In the genomic region with DNA sequence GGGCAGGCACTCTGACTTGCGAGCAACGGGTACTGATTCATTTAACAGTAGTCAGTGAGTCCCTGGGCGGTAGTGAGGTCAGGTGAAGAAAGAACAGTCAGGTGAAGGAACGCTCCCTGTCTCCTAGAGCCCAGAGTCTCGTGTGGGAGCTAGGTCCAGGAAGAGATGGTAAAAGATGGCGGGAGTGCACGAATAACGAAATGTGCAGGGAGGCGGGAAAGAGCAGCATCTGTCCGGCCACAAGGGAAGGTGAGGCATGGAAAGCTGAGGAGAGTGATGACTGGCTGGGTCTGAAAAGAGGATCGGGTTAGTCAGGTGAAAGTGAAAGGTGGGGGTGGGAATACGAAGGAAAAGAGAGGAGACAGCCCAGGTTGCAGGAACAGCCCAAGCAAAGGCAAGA, we compare ENCODE assay signal across 33 cellular contexts.
"Had no signal": no experiment of that assay in that cellular context is flagged by ENCODE, and none has a peak within 500 bp of the region (broad histone marks: within the 10 kb centered on the region; RNA-seq: fewer than 3 reads in every experiment).

No MANE protein-coding gene starts in this region.

- H3K4me3 Mint-ChIP-seq: activated CD4-positive, alpha-beta memory T cell treated with anti-CD3 and anti-CD28 coated beads, Interleukin-2, amount 10 ng/mL, durations not matched to agents 7 days and 5 days; activated CD4-positive, alpha-beta T cell treated with anti-CD3 and anti-CD28 coated beads for 36 hours; activated CD4-positive, alpha-beta T cell treated with anti-CD3 and anti-CD28 coated beads, Interleukin-2, amount 10 ng/mL, durations not matched to agents 7 days and 5 days; activated naive CD4-positive, alpha-beta T cell treated with anti-CD3 and anti-CD28 coated beads for 36 hours; activated naive CD8-positive, alpha-beta T cell treated with anti-CD3 and anti-CD28 coated beads, Interleukin-2, amount 10 ng/mL, durations not matched to agents 7 days and 5 days; activated T-cell treated with anti-CD3 and anti-CD28 coated beads, Interleukin-2, amount 50 U/mL, for 24 hours; activated T-cell treated with anti-CD3 and anti-CD28 coated beads, Interleukin-2, amount 50 U/mL, for 72 hours; brain; dendritic cell treated with granulocyte-macrophage colony-stimulating factor and Interleukin-4, amounts not matched to agents 40 ng/mL and 50 ng/mL, for 4 days; endodermal cell had no signal

- H3K27me3 Mint-ChIP-seq: activated CD4-positive, alpha-beta memory T cell treated with anti-CD3 and anti-CD28 coated beads, Interleukin-2, amount 10 ng/mL, durations not matched to agents 7 days and 5 days; activated CD4-positive, alpha-beta T cell treated with anti-CD3 and anti-CD28 coated beads for 36 hours; activated CD4-positive, alpha-beta T cell treated with anti-CD3 and anti-CD28 coated beads, Interleukin-2, amount 10 ng/mL, durations not matched to agents 7 days and 5 days; activated naive CD8-positive, alpha-beta T cell treated with anti-CD3 and anti-CD28 coated beads, Interleukin-2, amount 10 ng/mL, durations not matched to agents 7 days and 5 days; activated T-cell treated with anti-CD3 and anti-CD28 coated beads, Interleukin-2, amount 50 U/mL, for 24 hours; brain had no signal

- H3K4me3 ChIP-seq: ascending aorta, breast epithelium, cardiac muscle cell, colonic mucosa, dorsolateral prefrontal cortex, esophagus muscularis mucosa, gastrocnemius medialis, heart right ventricle had no signal

- H3K27ac Mint-ChIP-seq: activated CD4-positive, alpha-beta memory T cell treated with anti-CD3 and anti-CD28 coated beads, Interleukin-2, amount 10 ng/mL, durations not matched to agents 7 days and 5 days; activated CD4-positive, alpha-beta T cell treated with anti-CD3 and anti-CD28 coated beads for 36 hours; activated CD4-positive, alpha-beta T cell treated with anti-CD3 and anti-CD28 coated beads, Interleukin-2, amount 10 ng/mL, durations not matched to agents 7 days and 5 days; activated naive CD4-positive, alpha-beta T cell treated with anti-CD3 and anti-CD28 coated beads for 36 hours; activated naive CD8-positive, alpha-beta T cell treated with anti-CD3 and anti-CD28 coated beads, Interleukin-2, amount 10 ng/mL, durations not matched to agents 7 days and 5 days; activated T-cell treated with anti-CD3 and anti-CD28 coated beads, Interleukin-2, amount 50 U/mL, for 24 hours; activated T-cell treated with anti-CD3 and anti-CD28 coated beads, Interleukin-2, amount 50 U/mL, for 72 hours; brain; dendritic cell treated with granulocyte-macrophage colony-stimulating factor and Interleukin-4, amounts not matched to agents 40 ng/mL and 50 ng/mL, for 4 days; endodermal cell had no signal

- DNase-seq: activated CD4-positive, alpha-beta memory T cell treated with anti-CD3 and anti-CD28 coated beads, Interleukin-2, amount 10 ng/mL, durations not matched to agents 7 days and 5 days; activated CD4-positive, alpha-beta T cell treated with anti-CD3 and anti-CD28 coated beads for 36 hours; activated CD4-positive, alpha-beta T cell treated with anti-CD3 and anti-CD28 coated beads, Interleukin-2, amount 10 ng/mL, durations not matched to agents 7 days and 5 days; activated CD4-positive, alpha-beta T cell treated with anti-CD3 and anti-CD28 coated beads, Interleukin-2, amount 50 U/mL, for 4 hours; activated CD4-positive, CD25-positive, alpha-beta regulatory T cell; activated CD4-positive, CD25-positive, alpha-beta regulatory T cell treated with anti-CD3 and anti-CD28 coated beads, Interleukin-2, amount 50 U/mL, for 72 hours; activated CD8-positive, alpha-beta memory T cell treated with anti-CD3 and anti-CD28 coated beads, Interleukin-2, amount 50 U/mL, for 48 hours; activated effector memory CD4-positive, alpha-beta T cell treated with Interleukin-2 at 50 U/mL for 16 hours; activated gamma-delta T cell treated with Interleukin-2 at 50 U/mL for 16 hours; activated naive CD4-positive, alpha-beta T cell treated with anti-CD3 and anti-CD28 coated beads for 36 hours; activated naive CD8-positive, alpha-beta T cell treated with anti-CD3 and anti-CD28 coated beads, Interleukin-2, amount 10 ng/mL, durations not matched to agents 7 days and 5 days; activated T-cell treated with anti-CD3 and anti-CD28 coated beads for 4 hours; activated T-cell treated with anti-CD3 and anti-CD28 coated beads, Interleukin-2, amount 50 U/mL, for 24 hours; activated T-cell treated with anti-CD3 and anti-CD28 coated beads, Interleukin-2, amount 50 U/mL, for 72 hours; central memory CD4-positive, alpha-beta T cell; cerebellar nuclear complex; colonic mucosa; dorsolateral prefrontal cortex; effector memory CD4-positive, alpha-beta T cell; endodermal cell; erythroblast; foreskin keratinocyte; gastrocnemius medialis; glutamatergic neuron; heart right ventricle; T-helper 2 cell had no signal

- H3K27me3 ChIP-seq: ascending aorta, breast epithelium, cardiac muscle cell, colonic mucosa, dorsolateral prefrontal cortex, esophagus muscularis mucosa, foreskin keratinocyte, gastrocnemius medialis, heart right ventricle had no signal

- H3K27ac ChIP-seq: ascending aorta, breast epithelium, cardiac muscle cell, colonic mucosa, dorsolateral prefrontal cortex, esophagus muscularis mucosa, foreskin keratinocyte, gastrocnemius medialis, heart right ventricle had no signal

- H3K4me1 ChIP-seq: breast epithelium, colonic mucosa, foreskin keratinocyte had no signal

- H3K36me3 Mint-ChIP-seq: activated naive CD4-positive, alpha-beta T cell treated with anti-CD3 and anti-CD28 coated beads, Interleukin-2, amount 50 U/mL, for 72 hours had no signal

- H3K4me1 Mint-ChIP-seq: activated CD4-positive, alpha-beta memory T cell treated with anti-CD3 and anti-CD28 coated beads, Interleukin-2, amount 10 ng/mL, durations not matched to agents 7 days and 5 days; activated CD4-positive, alpha-beta T cell treated with anti-CD3 and anti-CD28 coated beads for 36 hours; activated CD4-positive, alpha-beta T cell treated with anti-CD3 and anti-CD28 coated beads, Interleukin-2, amount 10 ng/mL, durations not matched to agents 7 days and 5 days had no signal

- H3K9me3 ChIP-seq: ascending aorta, breast epithelium, colonic mucosa, esophagus muscularis mucosa, gastrocnemius medialis, heart right ventricle had no signal

- H3K9me3 Mint-ChIP-seq: activated CD4-positive, alpha-beta memory T cell treated with anti-CD3 and anti-CD28 coated beads, Interleukin-2, amount 10 ng/mL, durations not matched to agents 7 days and 5 days; activated CD4-positive, alpha-beta T cell treated with anti-CD3 and anti-CD28 coated beads, Interleukin-2, amount 10 ng/mL, durations not matched to agents 7 days and 5 days; activated naive CD4-positive, alpha-beta T cell treated with anti-CD3 and anti-CD28 coated beads for 36 hours; activated naive CD4-positive, alpha-beta T cell treated with anti-CD3 and anti-CD28 coated beads, Interleukin-2, amount 50 U/mL, for 72 hours; activated naive CD8-positive, alpha-beta T cell treated with anti-CD3 and anti-CD28 coated beads, Interleukin-2, amount 10 ng/mL, durations not matched to agents 7 days and 5 days; activated T-cell treated with anti-CD3 and anti-CD28 coated beads, Interleukin-2, amount 50 U/mL, for 24 hours; activated T-cell treated with anti-CD3 and anti-CD28 coated beads, Interleukin-2, amount 50 U/mL, for 72 hours; brain; dendritic cell treated with granulocyte-macrophage colony-stimulating factor and Interleukin-4, amounts not matched to agents 40 ng/mL and 50 ng/mL, for 4 days; endodermal cell had no signal

- ATAC-seq: activated CD4-positive, alpha-beta T cell treated with anti-CD3 and anti-CD28 coated beads for 36 hours; activated naive CD4-positive, alpha-beta T cell treated with anti-CD3 and anti-CD28 coated beads, Interleukin-2, amount 50 U/mL, for 72 hours; activated T-cell treated with anti-CD3 and anti-CD28 coated beads, Interleukin-2, amount 50 U/mL, for 72 hours; foreskin keratinocyte; gastrocnemius medialis; heart right ventricle had no signal

- H3K36me3 ChIP-seq: breast epithelium, cardiac muscle cell, colonic mucosa had no signal
